25 cellular contexts compared by ENCODE assay signal in the genomic region with DNA sequence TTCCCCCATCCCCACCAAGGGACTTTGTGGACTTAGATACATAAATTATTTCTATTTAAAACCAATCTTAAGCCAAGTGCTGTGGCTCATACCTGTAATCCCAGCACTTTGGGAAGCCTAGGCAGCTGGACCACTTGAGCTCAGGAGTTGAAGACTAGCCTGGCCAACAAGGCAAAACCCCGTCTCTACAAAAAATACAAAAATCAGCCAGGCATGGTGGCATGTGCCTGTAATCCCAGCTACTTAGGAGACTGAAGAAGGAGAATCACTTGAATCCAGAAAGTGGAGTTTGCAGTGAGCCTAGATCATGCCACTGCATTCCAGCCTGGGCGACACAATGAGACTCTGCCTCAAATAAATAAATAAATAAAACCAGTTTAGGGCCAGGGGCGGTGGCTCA. TPM values are rescaled to one million over a fixed set of nuclear protein-coding genes. Genes with fewer than 3 reads are reported as not detected.
A peak's percentile ranks its signal among the peaks of the same experiment; 100 is the strongest.
DNase-seq lines count a peak whose midpoint lies in the region; ATAC-seq and TF ChIP-seq lines count a peak whose summit lies in the region.
"Had no signal": no experiment of that assay in that cellular context is flagged by ENCODE, and none has a peak within 500 bp of the region (broad histone marks: within the 10 kb centered on the region; RNA-seq: fewer than 3 reads in every experiment).

No MANE protein-coding gene starts in this region.

- H3K27ac ChIP-seq in CD4-positive, alpha-beta T cell (ENCODE audit: low read depth, low read length) = no peak overlapping the region
- H3K27ac ChIP-seq in OCI-LY7 (ENCODE audit: low read depth, low read length, poor library complexity, severe bottlenecking) = peak overlapping the region; percentile 52
- H3K27ac ChIP-seq in naive thymus-derived CD4-positive, alpha-beta T cell (ENCODE audit: low read depth, low read length) = no peak overlapping the region
- H3K27ac ChIP-seq: A549; BLaER1 treated with 17β-estradiol and CSF1 and Interleukin-3, amounts not matched to agents 10 nM and 100 nM had no signal

- intact Hi-C loops in CD4-positive, alpha-beta T cell (cut with DNase I, micrococcal nuclease) = loop anchor here (10.0 kb wide), 2 partner anchors 86 to 634 kb away; no protein-coding TSS in a partner anchor
- intact Hi-C loops in OCI-LY7 (cut with micrococcal nuclease; ENCODE audit: unreplicated experiment) = loop anchor here (10.0 kb wide), 1 partner anchor 764 kb away; no protein-coding TSS in a partner anchor
- intact Hi-C loops in naive thymus-derived CD4-positive, alpha-beta T cell (cut with micrococcal nuclease) = loop anchor here in 1 of 2 donors (10.0 kb wide), 1 partner anchor 486 kb away; no protein-coding TSS in a partner anchor
- intact Hi-C loops in activated CD4-positive, alpha-beta T cell treated with anti-CD3 and anti-CD28 coated beads for 36 hours (cut with DNase I, micrococcal nuclease) = no loop called here

- H3K27me3 Mint-ChIP-seq in CD4-positive, alpha-beta T cell = no peaks in the 10 kb centered on the region
- H3K27me3 Mint-ChIP-seq in naive thymus-derived CD4-positive, alpha-beta T cell = no peaks in the 10 kb centered on the region
- no peaks in the 10 kb centered on the region for H3K27me3 Mint-ChIP-seq in activated CD4-positive, alpha-beta T cell treated with anti-CD3 and anti-CD28 coated beads for 36 hours
- H3K27me3 Mint-ChIP-seq: CD4-positive, alpha-beta memory T cell had no signal

- POLR2A ChIA-PET in CD4-positive, alpha-beta T cell (lab: Charles Lee) = no interaction called here
- POLR2A ChIA-PET in OCI-LY7 (lab: Charles Lee) = interaction anchor here (0.8 to 1.0 kb wide), 3 partner anchors 11 to 57 kb away, joined by 3 to 6 read pairs (median 5); no protein-coding TSS in a partner anchor
- POLR2A ChIA-PET in naive thymus-derived CD4-positive, alpha-beta T cell (lab: Charles Lee) = no interaction called here
- POLR2A ChIA-PET in activated CD4-positive, alpha-beta T cell treated with anti-CD3 and anti-CD28 coated beads for 36 hours (lab: Charles Lee) = no interaction called here

- H3K4me3 ChIP-seq in OCI-LY7 (ENCODE audit: low read depth, low read length, poor library complexity, severe bottlenecking) = no peak overlapping the region
- H3K4me3 ChIP-seq in naive thymus-derived CD4-positive, alpha-beta T cell (ENCODE audit: low read length) = no peak overlapping the region
- H3K4me3 ChIP-seq: A549; BLaER1 treated with 17β-estradiol and CSF1 and Interleukin-3, amounts not matched to agents 10 nM and 100 nM; GM23338 had no signal

- no peak for TF ChIP-seq CTCF in CD4-positive, alpha-beta T cell (IDR thresholded peaks at IDR 0.05)
- TF ChIP-seq CTCF in OCI-LY7 (conservative IDR thresholded peaks at IDR 0.05; ENCODE audit: low read length) = no peak

- H3K4me2 ChIP-seq in OCI-LY7 (ENCODE audit: low read length) = peak overlapping the region; percentile 55
- H3K4me2 ChIP-seq: A549, GM23338 had no signal

- peak overlapping the region; percentile 9 for H3K27ac Mint-ChIP-seq in CD4-positive, alpha-beta T cell
- peak overlapping the region in 6 of 9 donors; percentile 1 to 76 (median 41) for H3K27ac Mint-ChIP-seq in naive thymus-derived CD4-positive, alpha-beta T cell
- no peak overlapping the region for H3K27ac Mint-ChIP-seq in activated CD4-positive, alpha-beta T cell treated with anti-CD3 and anti-CD28 coated beads for 36 hours
- H3K27ac Mint-ChIP-seq: GM23338, H9, HFFc6 had no signal

- no TSS peak for BruUV-seq in OCI-LY7 (replicated peaks; lab: Mats Ljungman, UMichigan)

- peaks cover 46% of the 10 kb centered on the region for H3K4me1 Mint-ChIP-seq in CD4-positive, alpha-beta T cell (ENCODE audit: low read depth)
- H3K4me1 Mint-ChIP-seq in naive thymus-derived CD4-positive, alpha-beta T cell = peaks cover 24 to 59% (median 49%) of the 10 kb centered on the region in 7 donors
- peaks cover 36% of the 10 kb centered on the region for H3K4me1 Mint-ChIP-seq in activated CD4-positive, alpha-beta T cell treated with anti-CD3 and anti-CD28 coated beads for 36 hours
- H3K4me1 Mint-ChIP-seq: GM23338 had no signal

- H3K9me3 ChIP-seq in CD4-positive, alpha-beta T cell (ENCODE audit: control insufficient read depth, low read length) = no peaks in the 10 kb centered on the region
- no peaks in the 10 kb centered on the region; the same call in 1 of the 2 replicates for H3K9me3 ChIP-seq in OCI-LY7 (ENCODE audit: low read length)
- no peaks in the 10 kb centered on the region for H3K9me3 ChIP-seq in naive thymus-derived CD4-positive, alpha-beta T cell (ENCODE audit: control insufficient read depth in 2 of 3, low read length in 3 of 3)
- H3K9me3 ChIP-seq: A549; BE2C; BLaER1 treated with 17β-estradiol and CSF1 and Interleukin-3, amounts not matched to agents 10 nM and 100 nM had no signal

- H3K4me3 Mint-ChIP-seq in CD4-positive, alpha-beta T cell = peak overlapping the region; percentile 20
- no peak overlapping the region for H3K4me3 Mint-ChIP-seq in naive thymus-derived CD4-positive, alpha-beta T cell
- H3K4me3 Mint-ChIP-seq in activated CD4-positive, alpha-beta T cell treated with anti-CD3 and anti-CD28 coated beads for 36 hours = no peak overlapping the region
- H3K4me3 Mint-ChIP-seq: CD14-positive monocyte; CD4-positive, alpha-beta memory T cell; GM23338; H9; HFFc6 had no signal

- H3K36me3 Mint-ChIP-seq in CD4-positive, alpha-beta T cell (ENCODE audit: low read depth) = peaks cover 9% of the 10 kb centered on the region
- peaks cover 0 to 5% (median 0%) of the 10 kb centered on the region in 5 donors for H3K36me3 Mint-ChIP-seq in naive thymus-derived CD4-positive, alpha-beta T cell
- peaks cover 3% of the 10 kb centered on the region for H3K36me3 Mint-ChIP-seq in activated CD4-positive, alpha-beta T cell treated with anti-CD3 and anti-CD28 coated beads for 36 hours (ENCODE audit: low read depth)
- H3K36me3 Mint-ChIP-seq: CD14-positive monocyte had no signal

- no peaks in the 10 kb centered on the region for H3K9me3 Mint-ChIP-seq in CD4-positive, alpha-beta T cell
- no peaks in the 10 kb centered on the region for H3K9me3 Mint-ChIP-seq in naive thymus-derived CD4-positive, alpha-beta T cell
- no peaks in the 10 kb centered on the region for H3K9me3 Mint-ChIP-seq in activated CD4-positive, alpha-beta T cell treated with anti-CD3 and anti-CD28 coated beads for 36 hours (ENCODE audit: low read depth)
- H3K9me3 Mint-ChIP-seq: CD14-positive monocyte; CD4-positive, alpha-beta memory T cell; GM23338; H9; HFFc6 had no signal

- no peaks in the 10 kb centered on the region for H3K36me3 ChIP-seq in OCI-LY7 (ENCODE audit: insufficient read depth, low read length)
- no peaks in the 10 kb centered on the region for H3K36me3 ChIP-seq in naive thymus-derived CD4-positive, alpha-beta T cell (ENCODE audit: control insufficient read depth in 2 of 3, insufficient read depth in 3 of 3, low read length in 3 of 3)
- H3K36me3 ChIP-seq: BE2C; BLaER1 treated with 17β-estradiol and CSF1 and Interleukin-3, amounts not matched to agents 10 nM and 100 nM had no signal

- peaks cover 4% of the 10 kb centered on the region for H3K79me2 ChIP-seq in OCI-LY7 (ENCODE audit: insufficient read depth, low read depth, low read length)

- CTCF ChIA-PET in CD4-positive, alpha-beta T cell (lab: Charles Lee) = no interaction called here
- CTCF ChIA-PET in OCI-LY7 (lab: Charles Lee; ENCODE audit: unreplicated experiment) = no interaction called here
- CTCF ChIA-PET in naive thymus-derived CD4-positive, alpha-beta T cell (lab: Charles Lee) = interaction anchor here (0.7 kb wide), 1 partner anchor 135 kb away, joined by 3 read pairs; no protein-coding TSS in a partner anchor
- CTCF ChIA-PET in activated CD4-positive, alpha-beta T cell treated with anti-CD3 and anti-CD28 coated beads for 36 hours (lab: Charles Lee) = interaction anchor here (0.7 kb wide), 2 partner anchors 17 to 289 kb away, joined by 3 read pairs; no protein-coding TSS in a partner anchor

- no peak for ATAC-seq in CD4-positive, alpha-beta T cell (ENCODE audit: poor library complexity)
- no peak for ATAC-seq in naive thymus-derived CD4-positive, alpha-beta T cell
- no peak for ATAC-seq in activated CD4-positive, alpha-beta T cell treated with anti-CD3 and anti-CD28 coated beads for 36 hours
- ATAC-seq: A549, GM23338 had no signal

- no peaks in the 10 kb centered on the region for H3K9me2 ChIP-seq in OCI-LY7 (ENCODE audit: insufficient read depth, low read length)

- DNase-seq in CD4-positive, alpha-beta T cell = no peak
- DNase-seq in OCI-LY7 (ENCODE audit: low spot score) (no peak), mesenteric fat pad (ENCODE audit: low spot score) (no peak)
- DNase-seq in naive thymus-derived CD4-positive, alpha-beta T cell = no peak
- DNase-seq in activated T-cell treated with anti-CD3 and anti-CD28 coated beads, Interleukin-2, amount 50 U/mL, for 48 hours = no peak
- no peak for DNase-seq in activated CD4-positive, alpha-beta T cell treated with anti-CD3 and anti-CD28 coated beads for 36 hours
- DNase-seq: 8988T; ACHN; AML-193; BE2C; Calu3; CD4-positive, alpha-beta memory T cell; COR-L47; DMS53; DMS79 treated with DMSO at 0.1 percent for 48 hours; GF-D8; H9; HFFc6 had no signal

- H3K4me1 ChIP-seq in OCI-LY7 (ENCODE audit: insufficient read depth, low read length, poor library complexity, severe bottlenecking) = peaks cover 66% of the 10 kb centered on the region
- H3K4me1 ChIP-seq in naive thymus-derived CD4-positive, alpha-beta T cell (ENCODE audit: control insufficient read depth in 2 of 2, insufficient read depth in 2 of 2, low read length in 2 of 2) = peaks cover 25 to 28% of the 10 kb centered on the region in 2 donors
- H3K4me1 ChIP-seq: BE2C had no signal

- no peaks in the 10 kb centered on the region for H4K20me1 ChIP-seq in OCI-LY7 (ENCODE audit: insufficient read depth, low read length)
- H4K20me1 ChIP-seq: BLaER1 treated with 17β-estradiol and CSF1 and Interleukin-3, amounts not matched to agents 10 nM and 100 nM had no signal

- H2AFZ ChIP-seq in OCI-LY7 (ENCODE audit: low read length) = peak overlapping the region; percentile 86
- H2AFZ ChIP-seq: GM23338 had no signal

- H3K27me3 ChIP-seq in CD4-positive, alpha-beta T cell (ENCODE audit: control insufficient read depth, insufficient read depth, low read length) = no peaks in the 10 kb centered on the region
- H3K27me3 ChIP-seq in naive thymus-derived CD4-positive, alpha-beta T cell (ENCODE audit: control insufficient read depth in 2 of 2, insufficient read depth in 2 of 2, low read length in 2 of 2) = no peaks in the 10 kb centered on the region
- H3K27me3 ChIP-seq: BE2C; BLaER1 treated with 17β-estradiol and CSF1 and Interleukin-3, amounts not matched to agents 10 nM and 100 nM had no signal

RNA-seq across cellular contexts. Expression of a gene that starts 4.5 kb away (rescaled TPM):
- 10 to 100 TPM; 16.6 to 18.3 TPM for total RNA-seq in CD4-positive, alpha-beta T cell
- total RNA-seq in OCI-LY7 (2014; rRNA removed; shearing (Covaris generic)) = 19.6 and 20.3 TPM in 2 replicates
- total RNA-seq in OCI-LY7 (2022) (63.8 and 66.7 TPM in 2 replicates), mesenteric fat pad (1.3 TPM)
- total RNA-seq in naive thymus-derived CD4-positive, alpha-beta T cell = 10 to 100 TPM; 12.9 to 36.1 (median 18.6) TPM
- 10 to 100 TPM; 16.5 to 38.6 TPM for polyA plus RNA-seq in naive thymus-derived CD4-positive, alpha-beta T cell
- total RNA-seq in activated CD4-positive, alpha-beta T cell treated with anti-CD3 and anti-CD28 coated beads for 36 hours = 10 to 100 TPM; 20.6 TPM
- total RNA-seq: Calu3, Daoy, G401, GM23338, H4, H9, HFFc6 had no signal
- polyA plus RNA-seq: A549, CD14-positive monocyte, GM23338 had no signal

RNA-seq across cellular contexts. Expression of a gene that starts 34.9 kb away (rescaled TPM):
- 10 to 100 TPM; 25.0 to 25.2 TPM for total RNA-seq in CD4-positive, alpha-beta T cell
- 9.1 and 12.2 TPM in 2 replicates for total RNA-seq in OCI-LY7 (2014; rRNA removed; shearing (Covaris generic))
- total RNA-seq in OCI-LY7 (2022) (32.1 and 35.8 TPM in 2 replicates), mesenteric fat pad (44.8 TPM)
- total RNA-seq in naive thymus-derived CD4-positive, alpha-beta T cell = 10 to 100 TPM; 23.8 to 36.1 (median 31.9) TPM
- 1 to 10 TPM; 1.1 to 2.2 TPM for polyA plus RNA-seq in naive thymus-derived CD4-positive, alpha-beta T cell
- total RNA-seq in activated CD4-positive, alpha-beta T cell treated with anti-CD3 and anti-CD28 coated beads for 36 hours = 10 to 100 TPM; 16.4 to 19.3 TPM

RNA-seq across cellular contexts. Expression of a gene that starts 34.9 kb away (rescaled TPM):
- total RNA-seq in CD4-positive, alpha-beta T cell = 10 to 100 TPM; 67.6 to 73.3 TPM
- 143 and 150 TPM in 2 replicates for total RNA-seq in OCI-LY7 (2014; rRNA removed; shearing (Covaris generic))
- 113 and 126 TPM in 2 replicates for total RNA-seq in OCI-LY7 (2022)
- 100 to 1,000 TPM in 2 of 5 experiments, 10 to 100 TPM in 3; 70.9 to 138 (median 91.6) TPM for total RNA-seq in naive thymus-derived CD4-positive, alpha-beta T cell
- polyA plus RNA-seq in naive thymus-derived CD4-positive, alpha-beta T cell = 10 to 100 TPM; 58.0 to 67.7 TPM
- total RNA-seq in activated CD4-positive, alpha-beta T cell treated with anti-CD3 and anti-CD28 coated beads for 36 hours = 100 to 1,000 TPM in 1 of 2 experiments, 10 to 100 TPM in 1; 92.8 to 112 TPM
- 59.3 TPM for total RNA-seq in mesenteric fat pad

Comparison
In these comparisons a context has a peak if more than half of its experiments do, and no peak if none do; other contexts are left out.
1. CTCF ChIA-PET loops: an anchor here in naive thymus-derived CD4-positive, alpha-beta T cell (0.7 kb wide) and activated CD4-positive, alpha-beta T cell treated with anti-CD3 and anti-CD28 coated beads for 36 hours (0.7 kb wide); none called in CD4-positive, alpha-beta T cell and OCI-LY7.
2. intact Hi-C loops: an anchor here in CD4-positive, alpha-beta T cell (10.0 kb wide) and OCI-LY7 (10.0 kb wide); none called in activated CD4-positive, alpha-beta T cell treated with anti-CD3 and anti-CD28 coated beads for 36 hours.